In the genomic region with DNA sequence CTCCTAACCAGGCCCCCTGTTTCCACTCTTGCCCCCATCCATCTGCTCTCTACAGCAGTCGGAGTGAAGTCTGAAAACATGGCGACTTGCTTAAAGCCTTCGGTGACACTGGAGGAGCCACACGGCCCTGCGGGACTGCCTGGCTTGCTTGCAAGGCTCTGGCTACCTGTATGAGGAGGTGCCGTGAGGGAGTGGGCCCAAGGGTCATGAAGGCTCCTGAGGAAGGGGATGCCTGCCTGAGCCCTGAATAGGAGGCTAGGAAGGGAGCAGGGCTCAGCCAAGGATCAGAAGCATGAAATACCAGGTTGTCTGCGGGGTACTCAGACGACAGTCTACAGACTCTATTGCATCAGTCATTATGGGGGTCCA, we compare ENCODE assay signal across 1 cellular context.
TF ChIP-seq lines count a peak whose summit lies in the region.

No MANE protein-coding gene starts in this region.

TF ChIP-seq in IMR-90, 13 proteins besides CTCF, POLR2A, EP300 and RAD21 (continued from another document):
- TF ChIP-seq RCOR1 (IDR thresholded peaks at IDR 0.05; ENCODE audit: insufficient replicate concordance, low read length) (no peak), SMC3 (IDR thresholded peaks at IDR 0.05; ENCODE audit: low read depth, low read length) (no peak), MXI1 (IDR thresholded peaks at IDR 0.05; ENCODE audit: borderline replicate concordance, low read depth, low read length) (no peak), NFE2L2 (IDR thresholded peaks at IDR 0.05; ENCODE audit: low read depth, low read length) (no peak), BHLHE40 (IDR thresholded peaks at IDR 0.05; ENCODE audit: low read depth, low read length) (no peak), CHD1 (IDR thresholded peaks at IDR 0.05; ENCODE audit: low read depth, low read length) (no peak)
